In the genomic region with DNA sequence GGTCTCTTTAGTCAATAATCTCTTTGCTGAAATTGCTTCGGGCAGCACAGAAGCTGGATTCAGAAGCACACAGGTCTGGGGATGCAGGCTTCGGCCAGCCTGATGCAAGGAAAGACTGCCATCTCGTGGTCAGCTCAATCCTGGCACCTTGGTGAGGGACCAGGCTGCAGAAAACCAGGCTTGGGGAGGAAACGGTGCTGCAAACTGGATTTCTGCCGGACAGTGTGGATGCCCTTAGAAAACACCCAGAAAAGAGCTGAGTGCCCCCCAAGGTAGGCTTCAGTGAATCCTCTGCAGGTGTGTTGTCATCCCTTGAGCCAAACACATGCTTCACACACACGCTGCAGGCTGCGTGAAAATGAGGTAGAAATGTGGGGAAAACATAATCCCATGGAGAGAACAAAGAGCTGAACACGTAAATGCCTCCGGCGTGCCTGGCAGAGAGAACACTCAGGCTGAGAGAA, we compare ENCODE assay signal across 8 cellular contexts.
DNase-seq lines count a peak whose midpoint lies in the region; ATAC-seq and TF ChIP-seq lines count a peak whose summit lies in the region.

No MANE protein-coding gene starts in this region.

- intact Hi-C loops in left cardiac atrium (cut with DNase I) (loop anchor here in 1 of 2 donors (10.0 kb wide), 1 partner anchor 781 kb away; no protein-coding TSS in a partner anchor), sigmoid colon (cut with DNase I) (no loop called here)

- H3K27ac ChIP-seq in Peyer's patch (no peak overlapping the region), sigmoid colon (no peak overlapping the region)

- peak; percentile 76 for ATAC-seq in GM18502 (IDR thresholded peaks at IDR 0.05; ENCODE audit: poor library complexity, unreplicated experiment)
- ATAC-seq in left cardiac atrium, result peak; percentile 50 to 73
- no peak for ATAC-seq in GM21381 (IDR thresholded peaks at IDR 0.05; ENCODE audit: unreplicated experiment)

- DNase-seq in AG09309 (ENCODE audit: low read depth) (peak; percentile 16), HT-29 (ENCODE audit: low spot score) (peak; percentile 89), Peyer's patch (peak in 2 of 3 donors; percentile 61 to 66), left cardiac atrium (peak; percentile 33), sigmoid colon (no peak)
- DNase-seq in activated naive CD4-positive, alpha-beta T cell treated with anti-CD3 and anti-CD28 coated beads, Interleukin-2, amount 50 U/mL, for 16 hours, result peak; percentile 43

- H3K4me3 ChIP-seq in AG09309 (ENCODE audit: control insufficient read depth, low read depth, low read length), result no peak overlapping the region
- H3K4me3 ChIP-seq in Peyer's patch, result no peak overlapping the region
- no peak overlapping the region for H3K4me3 ChIP-seq in sigmoid colon

- H3K9me3 ChIP-seq in Peyer's patch (no peaks in the 10 kb centered on the region), sigmoid colon (no peaks in the 10 kb centered on the region)

- H3K27me3 ChIP-seq in Peyer's patch, result no peaks in the 10 kb centered on the region
- H3K27me3 ChIP-seq in sigmoid colon, result peaks cover 0 to 21% (median 0%) of the 10 kb centered on the region in 3 donors

- no peaks in the 10 kb centered on the region for H3K4me1 ChIP-seq in Peyer's patch
- no peaks in the 10 kb centered on the region for H3K4me1 ChIP-seq in sigmoid colon

- TF ChIP-seq EP300 in sigmoid colon (IDR thresholded peaks at IDR 0.05), result no peak

- H3K36me3 ChIP-seq in Peyer's patch, result no peaks in the 10 kb centered on the region
- no peaks in the 10 kb centered on the region for H3K36me3 ChIP-seq in sigmoid colon

- WGBS in sigmoid colon, 2 donors, result 40% methylated on average over 10 of the region's 10 CpGs

- no peak for TF ChIP-seq POLR2A in Peyer's patch (IDR thresholded peaks at IDR 0.05)
- TF ChIP-seq POLR2A in sigmoid colon (IDR thresholded peaks at IDR 0.05), result no peak

- TF ChIP-seq CTCF in AG09309 (IDR thresholded peaks at IDR 0.05; ENCODE audit: control insufficient read depth, insufficient read depth, low read depth, low read length, missing control alignments) (peak; percentile 87), Peyer's patch (IDR thresholded peaks at IDR 0.05) (peak in 4 of 6 experiments; percentile 34 to 55 (median 44)), sigmoid colon (IDR thresholded peaks at IDR 0.05) (peak in 3 of 4 experiments; percentile 31 to 48 (median 32))

Comparison
In these comparisons a context has a peak if more than half of its experiments do, and no peak if none do; other contexts are left out.
1. CTCF ChIP-seq: peak in every context shown above with its lines; median percentile 87 in AG09309; 44 in Peyer's patch; 32 in sigmoid colon.